ENCODE assay signal across 8 cellular contexts in genomic region chr15:31326729-31327673, GRCh38. TPM values are rescaled to one million over a fixed set of nuclear protein-coding genes. Genes with fewer than 3 reads are reported as not detected.
DNase-seq lines count a peak whose midpoint lies in the region; ATAC-seq, FAIRE-seq and TF ChIP-seq lines count a peak whose summit lies in the region.

KLF13 (plus strand) TSS chr15:31326835; CDS start chr15:31327213, 378 bp downstream.

- no peak for TF ChIP-seq RAD21 in K562 (CRISPR knock-in tag; conservative IDR thresholded peaks at IDR 0.05 in 1 of 2, IDR thresholded peaks at IDR 0.05 in 1 of 2)

- H4K20me1 ChIP-seq in SU-DHL-6 (ENCODE audit: low read depth, low read length) (peaks cover 2% of the 10 kb centered on the region; the same call in 1 of the 2 replicates), K562 (replicated peaks; ENCODE audit: control insufficient read depth, insufficient read depth, low read length) (peaks cover 28% of the 10 kb centered on the region)

- POLR2A ChIA-PET in K562 (lab: Yijun Ruan, JAX) = interaction anchor here (0.7 to 1.1 kb wide), 3 partner anchors 11 to 71 kb away, joined by 3 to 4 read pairs (median 3); no protein-coding TSS in a partner anchor

- H3K27ac ChIP-seq in SU-DHL-6 (ENCODE audit: low read depth, low read length) (peak within 1 kb of the TSS; percentile 92), K562 (ENCODE audit: extremely low read depth, low read depth, low read length) (peak within 1 kb of the TSS; percentile 77), small intestine (ENCODE audit: low read depth in 1 of 2, low read length in 1 of 2) (peak within 1 kb of the TSS; percentile 100)

- intact Hi-C loops in K562 (cut with micrococcal nuclease) = loop anchor here (1.0 to 5.0 kb wide), 2 partner anchors 40 to 70 kb away; no protein-coding TSS in a partner anchor

- TF ChIP-seq EP300 in K562 (IDR thresholded peaks at IDR 0.05; ENCODE audit: low read length) = no peak

- WGBS in K562 (ENCODE audit: insufficient coverage, low coverage, missing lambda C conversion rate) = under 1% methylated on average over 23 of the region's 151 CpGs
- WGBS in small intestine, 3 donors = 0 to 1% (median 1%) methylated on average over 60 to 151 of the region's 151 CpGs

- H3K9me3 ChIP-seq in SU-DHL-6 (ENCODE audit: insufficient read depth, low read length) (no peaks in the 10 kb centered on the region), K562 (replicated peaks; ENCODE audit: control insufficient read depth, insufficient read depth, low read depth, low read length) (no peaks in the 10 kb centered on the region), iPS-18c (ENCODE audit: control insufficient read depth, insufficient read depth, low read length) (peaks cover 2% of the 10 kb centered on the region), small intestine (ENCODE audit: control insufficient read depth, low read depth) (no peaks in the 10 kb centered on the region)

- H3K27me3 ChIP-seq in SU-DHL-6 (ENCODE audit: low read length) = no peaks in the 10 kb centered on the region
- H3K27me3 ChIP-seq in K562 (ENCODE audit: control insufficient read depth in 2 of 2, insufficient read depth in 2 of 2, low read length in 2 of 2) = peaks cover 9 to 12% of the 10 kb centered on the region in 2 experiments; a peak in 4 of 5 replicates
- H3K27me3 ChIP-seq in small intestine (ENCODE audit: control insufficient read depth in 2 of 2, insufficient read depth in 2 of 2, low read length in 2 of 2) = no peaks in the 10 kb centered on the region

- TF ChIP-seq POLR2A in K562 (conservative IDR thresholded peaks at IDR 0.05) = no peak

- peaks cover 20% of the 10 kb centered on the region for H3F3A ChIP-seq in SU-DHL-6 (ENCODE audit: insufficient read depth)

- H3K4me3 ChIP-seq in SU-DHL-6 (ENCODE audit: insufficient read depth, low read length, poor library complexity, severe bottlenecking) (peak within 1 kb of the TSS; percentile 74), K562 (peak within 1 kb of the TSS; percentile 69), iPS-18c (ENCODE audit: insufficient read depth, low read depth, low read length) (peak within 1 kb of the TSS; percentile 79), small intestine (ENCODE audit: low read depth in 1 of 2, low read length in 2 of 2) (peak within 1 kb of the TSS; percentile 77 to 94)

- no TSS peak for BruUV-seq in K562 (replicated peaks; lab: Mats Ljungman, UMichigan)

- DNase-seq in 8988T (peak; percentile 63), K562 (ENCODE audit: extremely low read depth in 1 of 4, low spot score in 3 of 4) (peak; percentile 47 to 55 (median 53)), small intestine (peak; percentile 74), SKM-1 (lab: John Stamatoyannopoulos, UW; ENCODE audit: unreplicated experiment) (no peak)

- in situ Hi-C loops in K562 (cut with MboI) = no loop called here

- CTCF ChIA-PET in K562 (lab: Yijun Ruan, JAX; ENCODE audit: low intra/inter-chr PET ratio) = no interaction called here

- peaks cover 29% of the 10 kb centered on the region; the same call in 1 of the 2 replicates for H3K79me2 ChIP-seq in SU-DHL-6 (ENCODE audit: insufficient read depth, low read length)
- H3K79me2 ChIP-seq in K562 (ENCODE audit: control insufficient read depth, insufficient read depth, low read length) = peaks cover 7% of the 10 kb centered on the region; the same call in 2 of the 3 replicates

- H3K36me3 ChIP-seq in SU-DHL-6 (ENCODE audit: low read length) = no peaks in the 10 kb centered on the region
- no peaks in the 10 kb centered on the region for H3K36me3 ChIP-seq in K562 (ENCODE audit: control insufficient read depth, insufficient read depth, low read length)
- H3K36me3 ChIP-seq in small intestine (ENCODE audit: control insufficient read depth in 2 of 2, insufficient read depth in 2 of 2, low read length in 2 of 2) = no peaks in the 10 kb centered on the region

- H3K9me1 ChIP-seq in K562 (ENCODE audit: control insufficient read depth, insufficient read depth, low read length) = no peaks in the 10 kb centered on the region

- FAIRE-seq in K562 (lab: Jason Lieb, UNC) (no peak), small intestine (lab: Jason Lieb, UNC) (no peak)

- TF ChIP-seq CTCF in SU-DHL-6 (IDR thresholded peaks at IDR 0.05; ENCODE audit: insufficient read depth, low read length, poor library complexity, severe bottlenecking) = no peak
- TF ChIP-seq CTCF in K562 (IDR thresholded peaks at IDR 0.05 in 2 of 3, conservative IDR thresholded peaks at IDR 0.05 in 1 of 3; ENCODE audit: insufficient read depth in 2 of 3, low read depth in 1 of 3, low read length in 3 of 3) = no peak

- peak within 1 kb of the TSS; percentile 86 for H3K9ac ChIP-seq in SU-DHL-6 (ENCODE audit: low read length)
- peak within 1 kb of the TSS; percentile 63 to 92; a peak in 3 of 4 replicates for H3K9ac ChIP-seq in K562 (ENCODE audit: insufficient read depth in 1 of 2, low read depth in 2 of 2, low read length in 2 of 2)

- no peaks in the 10 kb centered on the region for H3K9me2 ChIP-seq in SU-DHL-6 (replicated peaks; ENCODE audit: insufficient read depth, low read length)

- H3K4me2 ChIP-seq in SU-DHL-6 (ENCODE audit: low read depth, low read length, poor library complexity, severe bottlenecking) (peak within 1 kb of the TSS; percentile 83), K562 (ENCODE audit: insufficient read depth, low read length) (peak within 1 kb of the TSS; percentile 76)

- ATAC-seq in GM18868 (IDR thresholded peaks at IDR 0.05; ENCODE audit: unreplicated experiment) = peak; percentile 53
- peak; percentile 48 for ATAC-seq in HG03095 (IDR thresholded peaks at IDR 0.05; ENCODE audit: unreplicated experiment)
- peak; percentile 40 for ATAC-seq in K562

- peak within 1 kb of the TSS; percentile 65 for H2AFZ ChIP-seq in SU-DHL-6 (ENCODE audit: low read depth, low read length, severe bottlenecking)
- peak within 1 kb of the TSS; percentile 92 for H2AFZ ChIP-seq in K562 (ENCODE audit: low read depth, low read length)

- H3K4me1 ChIP-seq in K562 (replicated peaks in 1 of 2; ENCODE audit: control insufficient read depth in 2 of 2, insufficient read depth in 2 of 2, low read length in 2 of 2) (peaks cover 3 to 42% of the 10 kb centered on the region in 2 experiments; a peak in 3 of 5 replicates), small intestine (ENCODE audit: control insufficient read depth in 2 of 2, insufficient read depth in 1 of 2, low read depth in 1 of 2, low read length in 1 of 2) (peaks cover 13 to 15% of the 10 kb centered on the region in 2 donors)

TF ChIP-seq in K562, 482 proteins besides CTCF, POLR2A, EP300 and RAD21 (continues in another document):
- TF ChIP-seq CUX1 (CRISPR knock-in tag; IDR thresholded peaks at IDR 0.05) (no peak), MAZ (CRISPR knock-in tag; conservative IDR thresholded peaks at IDR 0.05 in 1 of 2, IDR thresholded peaks at IDR 0.05 in 1 of 2) (peak in 1 of 2 experiments; percentile 52; a peak in 1 of 4 replicates), BHLHE40 (IDR thresholded peaks at IDR 0.05; ENCODE audit: low read length) (peak; percentile 17; the same call in 1 of the 2 replicates)

RNA-seq across cellular contexts. Expression of gene KLF13, which starts in this region (rescaled TPM):
- 3.0 and 4.1 TPM in 2 replicates for total RNA-seq in K562 (2011; cell fraction: chromatin; rRNA removed; ENCODE audit: low replicate concordance)
- total RNA-seq in K562 (2011; cell fraction: nucleolus; rRNA removed) = 3.0 and 4.2 TPM in 2 replicates
- total RNA-seq in K562 (2011; cell fraction: nucleoplasm; rRNA removed) = 6.4 and 7.3 TPM in 2 replicates
- total RNA-seq in K562 (2014; rRNA removed) = 6.4 and 6.5 TPM in 2 replicates
- 8.1 and 9.6 TPM in 2 replicates for total RNA-seq in K562 (2014; rRNA removed; fragmentation: Illumina TruSeq; extraction: Trizol)
- 4.5 and 6.1 TPM in 2 replicates for total RNA-seq in K562 (2015; rRNA removed; fragmentation: Illumina TruSeq; extraction: Trizol)
- total RNA-seq in K562 (2021) = 10.5 and 13.6 TPM in 2 replicates
- 4.1 and 4.8 TPM in 2 replicates for polyA plus RNA-seq in K562 (2011; rRNA removed)
- polyA plus RNA-seq in K562 (2011; cell fraction: cytosol; rRNA removed) = 2.1 and 2.7 TPM in 2 replicates
- polyA plus RNA-seq in K562 (2011; cell fraction: nucleus; rRNA removed) = 1.3 and 2.2 TPM in 2 replicates
- polyA plus RNA-seq in K562 (2012) = 6.4 and 7.3 TPM in 2 replicates
- 5.9 TPM in 2 replicates for polyA plus RNA-seq in K562 (2014; fragmentation: Illumina TruSeq; extraction: Trizol)
- 1 to 10 TPM; 1.8 to 2.2 TPM for polyA plus RNA-seq in K562 (2014; fragmentation: Nextera tagmentation; extraction: Ambion mirVana)
- polyA plus RNA-seq in K562 (2014; rRNA removed) = 3.0 and 3.3 TPM in 2 replicates
- polyA minus RNA-seq in K562 (2011; rRNA and poly(A)+ RNA removed) = 4.6 and 5.4 TPM in 2 replicates
- 3.5 and 4.4 TPM in 2 replicates for polyA minus RNA-seq in K562 (2011; cell fraction: cytosol; rRNA and poly(A)+ RNA removed)
- polyA minus RNA-seq in K562 (2011; cell fraction: nucleus; rRNA and poly(A)+ RNA removed) = 1.00 and 1.3 TPM in 2 replicates
- 10 to 100 TPM; 50.6 to 61.3 (median 51.9) TPM for polyA plus RNA-seq in small intestine

Comparison
In these comparisons a context has a peak if more than half of its experiments do, and no peak if none do; other contexts are left out.
1. RNA of gene KLF13 (polyA plus RNA-seq): 50.6 to 61.3 TPM in small intestine; 1.3 to 7.3 TPM in K562; every median in the first group is over 4 times any median in the second.
2. Peak in every context shown above with its lines, with median percentiles within 50 percentile points of each other: ATAC-seq, H3K27ac ChIP-seq and H3K4me3 ChIP-seq.